In the genomic region with DNA sequence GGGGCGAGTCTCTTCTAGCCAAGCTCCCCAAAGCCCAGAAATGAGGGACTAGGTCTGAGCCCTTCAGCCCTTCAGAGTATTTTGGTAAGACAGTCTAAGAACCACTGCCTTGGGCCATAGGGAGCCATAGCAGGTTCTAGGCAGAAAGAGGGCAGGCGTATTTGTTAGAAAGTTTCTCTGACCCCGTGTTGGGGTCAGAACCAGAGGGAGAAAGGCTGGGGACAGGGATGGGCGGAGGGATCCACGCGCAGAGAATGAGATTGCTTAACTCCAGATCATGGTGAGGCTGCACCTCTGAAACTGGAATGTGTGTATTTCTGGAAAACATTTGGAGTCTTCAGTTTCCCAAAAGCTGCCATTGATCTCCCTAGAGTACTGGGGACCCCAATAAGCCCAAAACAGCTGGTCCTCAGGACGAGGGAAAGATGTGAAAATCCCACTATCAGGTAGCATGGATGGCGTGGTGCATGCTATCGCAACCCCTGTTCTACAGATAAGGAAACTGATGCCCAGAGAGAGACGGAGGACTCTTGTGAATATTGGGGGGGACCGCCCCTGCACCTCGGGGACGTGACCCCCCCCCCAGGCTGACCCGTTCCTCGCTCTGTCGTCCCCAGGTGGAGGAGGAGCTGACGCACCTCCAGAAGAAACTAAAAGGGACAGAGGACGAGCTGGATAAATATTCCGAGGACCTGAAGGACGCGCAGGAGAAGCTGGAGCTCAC, we compare ENCODE assay signal across 8 cellular contexts. TPM values are rescaled to one million over a fixed set of nuclear protein-coding genes. Genes with fewer than 3 reads are reported as not detected.
DNase-seq lines count a peak whose midpoint lies in the region; ATAC-seq and TF ChIP-seq lines count a peak whose summit lies in the region.

No MANE protein-coding gene starts in this region.

- TF ChIP-seq CTCF in RWPE1 (conservative IDR thresholded peaks at IDR 0.05; ENCODE audit: low read depth) = no peak
- no peak for TF ChIP-seq CTCF in progenitor cell of endocrine pancreas (IDR thresholded peaks at IDR 0.05; ENCODE audit: unreplicated experiment)

- H3K27me3 Mint-ChIP-seq in progenitor cell of endocrine pancreas = no peaks in the 10 kb centered on the region

- no peak for DNase-seq in RWPE1 (ENCODE audit: low spot score)
- DNase-seq in progenitor cell of endocrine pancreas (ENCODE audit: low spot score, unreplicated experiment) = no peak
- DNase-seq in LoVo (ENCODE audit: low spot score) = no peak
- no peak for DNase-seq in NK-92 treated with Interleukin-12 subunit alpha and Interleukin-12 subunit beta, amount 100 ng/mL, for 24 hours (lab: John Stamatoyannopoulos, UW)

- no peaks in the 10 kb centered on the region for H3K9me3 Mint-ChIP-seq in progenitor cell of endocrine pancreas (ENCODE audit: low read depth)

- POLR2A ChIA-PET in RWPE1 (lab: Yijun Ruan, JAX; ENCODE audit: low non-redundant PET) = interaction anchor here (0.5 to 0.9 kb wide), 3 partner anchors 9 to 465 kb away, joined by 3 read pairs; no protein-coding TSS in a partner anchor

- peak overlapping the region; percentile 84 for H3K4me3 Mint-ChIP-seq in progenitor cell of endocrine pancreas (ENCODE audit: low read depth)

- H3K27ac Mint-ChIP-seq in progenitor cell of endocrine pancreas = peak overlapping the region; percentile 96

- peaks cover 21% of the 10 kb centered on the region for H3K4me1 Mint-ChIP-seq in progenitor cell of endocrine pancreas (ENCODE audit: low read depth)

- ATAC-seq in esophagus mucosa (peak; percentile 1), HG02588 (IDR thresholded peaks at IDR 0.05; ENCODE audit: unreplicated experiment) (no peak), GM18520 (IDR thresholded peaks at IDR 0.05; ENCODE audit: unreplicated experiment) (no peak)

- H3K36me3 Mint-ChIP-seq in progenitor cell of endocrine pancreas (ENCODE audit: insufficient read depth) = peaks cover 2% of the 10 kb centered on the region

- CTCF ChIA-PET in RWPE1 (lab: Yijun Ruan, JAX) = interaction anchor here (0.5 to 1.6 kb wide), 4 partner anchors 9 to 35 kb away, joined by 4 to 5 read pairs (median 4); no protein-coding TSS in a partner anchor

- peak overlapping the region; percentile 90; the same call in 1 of the 2 replicates for H3K4me3 ChIP-seq in GM08714 (ENCODE audit: low read length)

- peak overlapping the region; percentile 99 for H3K27ac ChIP-seq in RWPE1

RNA-seq across cellular contexts. Expression of gene TPM4, which starts 0.7 kb away (rescaled TPM):
- total RNA-seq in esophagus mucosa (427 TPM), progenitor cell of endocrine pancreas (275 and 300 TPM in 2 replicates)

RNA-seq across cellular contexts. Expression of gene RAB8A, which starts 36.1 kb away (rescaled TPM):
- 57.9 TPM for total RNA-seq in esophagus mucosa
- 65.5 and 67.5 TPM in 2 replicates for total RNA-seq in progenitor cell of endocrine pancreas
